ENCODE assay signal across 1 cellular context in the genomic region with DNA sequence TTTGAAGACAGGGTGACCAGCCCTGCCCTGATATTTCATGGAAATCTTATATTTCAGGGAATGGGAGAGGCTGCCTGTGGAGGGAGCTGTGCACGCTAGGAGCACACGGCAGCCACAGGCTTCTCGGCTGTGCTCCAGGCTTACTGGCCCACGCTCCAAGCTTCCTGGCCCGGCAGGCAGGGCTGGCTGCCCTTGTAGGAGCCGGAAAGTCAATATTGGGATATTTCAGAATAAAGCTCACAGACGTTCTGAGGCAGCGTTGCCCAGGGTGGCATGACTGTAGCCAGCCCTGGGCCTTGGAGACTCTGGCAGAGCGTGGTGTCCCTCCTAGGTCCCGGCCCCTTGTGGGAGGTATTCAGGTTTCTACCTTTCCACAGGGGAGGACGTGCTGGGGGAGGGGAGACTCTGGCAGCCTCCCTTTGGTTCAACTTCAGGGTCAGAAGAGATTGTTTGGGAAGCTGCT.
TF ChIP-seq lines count a peak whose summit lies in the region.

No MANE protein-coding gene starts in this region.

TF ChIP-seq in HepG2, 621 proteins besides CTCF, POLR2A, EP300 and RAD21 (continued from another document and continues in another):
- TF ChIP-seq, protein P1, sequence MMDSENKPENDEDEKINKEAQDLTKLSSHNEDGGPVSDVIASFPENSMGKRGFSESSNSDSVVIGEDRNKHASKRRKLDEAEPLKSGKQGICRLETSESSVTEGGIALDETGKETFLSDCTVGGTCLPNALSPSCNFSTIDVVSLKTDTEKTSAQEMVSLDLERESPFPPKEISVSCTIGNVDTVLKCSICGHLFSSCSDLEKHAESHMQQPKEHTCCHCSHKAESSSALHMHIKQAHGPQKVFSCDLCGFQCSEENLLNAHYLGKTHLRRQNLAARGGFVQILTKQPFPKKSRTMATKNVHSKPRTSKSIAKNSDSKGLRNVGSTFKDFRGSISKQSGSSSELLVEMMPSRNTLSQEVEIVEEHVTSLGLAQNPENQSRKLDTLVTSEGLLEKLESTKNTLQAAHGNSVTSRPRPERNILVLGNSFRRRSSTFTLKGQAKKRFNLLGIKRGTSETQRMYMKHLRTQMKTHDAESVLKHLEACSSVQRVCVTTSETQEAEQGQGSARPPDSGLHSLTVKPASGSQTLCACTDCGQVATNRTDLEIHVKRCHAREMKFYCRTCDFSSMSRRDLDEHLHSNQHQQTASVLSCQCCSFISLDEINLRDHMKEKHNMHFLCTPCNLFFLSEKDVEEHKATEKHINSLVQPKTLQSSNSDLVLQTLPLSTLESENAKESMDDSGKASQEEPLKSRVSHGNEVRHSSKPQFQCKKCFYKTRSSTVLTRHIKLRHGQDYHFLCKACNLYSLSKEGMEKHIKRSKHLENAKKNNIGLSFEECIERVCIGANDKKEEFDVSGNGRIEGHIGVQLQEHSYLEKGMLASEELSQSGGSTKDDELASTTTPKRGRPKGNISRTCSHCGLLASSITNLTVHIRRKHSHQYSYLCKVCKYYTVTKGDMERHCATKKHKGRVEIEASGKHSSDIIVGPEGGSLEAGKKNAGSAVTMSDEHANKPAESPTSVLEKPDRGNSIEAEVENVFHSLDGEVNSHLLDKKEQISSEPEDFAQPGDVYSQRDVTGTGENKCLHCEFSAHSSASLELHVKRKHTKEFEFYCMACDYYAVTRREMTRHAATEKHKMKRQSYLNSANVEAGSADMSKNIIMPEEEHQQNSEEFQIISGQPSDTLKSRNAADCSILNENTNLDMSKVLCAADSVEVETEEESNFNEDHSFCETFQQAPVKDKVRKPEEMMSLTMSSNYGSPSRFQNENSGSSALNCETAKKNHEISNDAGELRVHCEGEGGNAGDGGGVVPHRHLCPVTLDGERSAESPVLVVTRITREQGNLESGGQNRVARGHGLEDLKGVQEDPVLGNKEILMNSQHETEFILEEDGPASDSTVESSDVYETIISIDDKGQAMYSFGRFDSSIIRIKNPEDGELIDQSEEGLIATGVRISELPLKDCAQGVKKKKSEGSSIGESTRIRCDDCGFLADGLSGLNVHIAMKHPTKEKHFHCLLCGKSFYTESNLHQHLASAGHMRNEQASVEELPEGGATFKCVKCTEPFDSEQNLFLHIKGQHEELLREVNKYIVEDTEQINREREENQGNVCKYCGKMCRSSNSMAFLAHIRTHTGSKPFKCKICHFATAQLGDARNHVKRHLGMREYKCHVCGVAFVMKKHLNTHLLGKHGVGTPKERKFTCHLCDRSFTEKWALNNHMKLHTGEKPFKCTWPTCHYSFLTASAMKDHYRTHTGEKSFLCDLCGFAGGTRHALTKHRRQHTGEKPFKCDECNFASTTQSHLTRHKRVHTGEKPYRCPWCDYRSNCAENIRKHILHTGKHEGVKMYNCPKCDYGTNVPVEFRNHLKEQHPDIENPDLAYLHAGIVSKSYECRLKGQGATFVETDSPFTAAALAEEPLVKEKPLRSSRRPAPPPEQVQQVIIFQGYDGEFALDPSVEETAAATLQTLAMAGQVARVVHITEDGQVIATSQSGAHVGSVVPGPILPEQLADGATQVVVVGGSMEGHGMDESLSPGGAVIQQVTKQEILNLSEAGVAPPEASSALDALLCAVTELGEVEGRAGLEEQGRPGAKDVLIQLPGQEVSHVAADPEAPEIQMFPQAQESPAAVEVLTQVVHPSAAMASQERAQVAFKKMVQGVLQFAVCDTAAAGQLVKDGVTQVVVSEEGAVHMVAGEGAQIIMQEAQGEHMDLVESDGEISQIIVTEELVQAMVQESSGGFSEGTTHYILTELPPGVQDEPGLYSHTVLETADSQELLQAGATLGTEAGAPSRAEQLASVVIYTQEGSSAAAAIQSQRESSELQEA (CRISPR knock-in tag; IDR thresholded peaks at IDR 0.05; ENCODE audit: not compliant biosample characterization), result peak; percentile 31
- TF ChIP-seq SNAPC2 (CRISPR knock-in tag; IDR thresholded peaks at IDR 0.05) (no peak), TBP (CRISPR knock-in tag; IDR thresholded peaks at IDR 0.05) (no peak), JUNB (CRISPR knock-in tag; IDR thresholded peaks at IDR 0.05; ENCODE audit: borderline replicate concordance) (no peak), ZNF792 (CRISPR knock-in tag; IDR thresholded peaks at IDR 0.05) (no peak), SMAD1 (CRISPR knock-in tag; IDR thresholded peaks at IDR 0.05; ENCODE audit: borderline replicate concordance, low read depth) (no peak), NR2F1 (CRISPR knock-in tag; IDR thresholded peaks at IDR 0.05) (no peak), ZNF749 (CRISPR knock-in tag; IDR thresholded peaks at IDR 0.05; ENCODE audit: borderline replicate concordance) (no peak), ZNF235 (CRISPR knock-in tag; IDR thresholded peaks at IDR 0.05; ENCODE audit: borderline replicate concordance) (no peak), ATF7-NPFF (CRISPR knock-in tag; IDR thresholded peaks at IDR 0.05; ENCODE audit: low read depth) (no peak), PAF1 (CRISPR knock-in tag; IDR thresholded peaks at IDR 0.05) (no peak), NFYB (CRISPR knock-in tag; IDR thresholded peaks at IDR 0.05) (no peak), TCF7L2 (IDR thresholded peaks at IDR 0.05; ENCODE audit: low read depth, low read length) (no peak), BHLHE40 (IDR thresholded peaks at IDR 0.05; ENCODE audit: low read length) (no peak), GABPA (IDR thresholded peaks at IDR 0.05; ENCODE audit: low read depth, low read length) (no peak), GABPA (CRISPR knock-in tag; IDR thresholded peaks at IDR 0.05; ENCODE audit: low read depth) (no peak), ZC3H13 (CRISPR knock-in tag; IDR thresholded peaks at IDR 0.05) (no peak), RARG (CRISPR knock-in tag; IDR thresholded peaks at IDR 0.05; ENCODE audit: low read depth) (no peak), MYC (CRISPR knock-in tag; IDR thresholded peaks at IDR 0.05; ENCODE audit: borderline replicate concordance) (peak; percentile 46; the same call in 1 of the 2 replicates), CENPX (CRISPR knock-in tag; IDR thresholded peaks at IDR 0.05) (no peak), ZKSCAN8 (CRISPR knock-in tag; IDR thresholded peaks at IDR 0.05; ENCODE audit: borderline replicate concordance) (no peak), SP4 (CRISPR knock-in tag; IDR thresholded peaks at IDR 0.05) (no peak), ZNF143 (CRISPR knock-in tag; IDR thresholded peaks at IDR 0.05) (no peak), PHF8 (CRISPR knock-in tag; IDR thresholded peaks at IDR 0.05) (no peak), NFKBIZ (CRISPR knock-in tag; IDR thresholded peaks at IDR 0.05) (no peak), HES4 (CRISPR knock-in tag; IDR thresholded peaks at IDR 0.05; ENCODE audit: borderline replicate concordance) (no peak), ZNF430 (CRISPR knock-in tag; IDR thresholded peaks at IDR 0.05) (no peak), ZNF598 (CRISPR knock-in tag; IDR thresholded peaks at IDR 0.05; ENCODE audit: borderline replicate concordance) (peak; percentile 72; the same call in 1 of the 2 replicates), SCMH1 (CRISPR knock-in tag; IDR thresholded peaks at IDR 0.05; ENCODE audit: borderline replicate concordance) (no peak), MIER3 (CRISPR knock-in tag; IDR thresholded peaks at IDR 0.05; ENCODE audit: borderline replicate concordance) (no peak), ZSCAN22 (CRISPR knock-in tag; IDR thresholded peaks at IDR 0.05) (no peak), ETV6 (CRISPR knock-in tag; conservative IDR thresholded peaks at IDR 0.05) (no peak)
- TF ChIP-seq, protein P2, sequence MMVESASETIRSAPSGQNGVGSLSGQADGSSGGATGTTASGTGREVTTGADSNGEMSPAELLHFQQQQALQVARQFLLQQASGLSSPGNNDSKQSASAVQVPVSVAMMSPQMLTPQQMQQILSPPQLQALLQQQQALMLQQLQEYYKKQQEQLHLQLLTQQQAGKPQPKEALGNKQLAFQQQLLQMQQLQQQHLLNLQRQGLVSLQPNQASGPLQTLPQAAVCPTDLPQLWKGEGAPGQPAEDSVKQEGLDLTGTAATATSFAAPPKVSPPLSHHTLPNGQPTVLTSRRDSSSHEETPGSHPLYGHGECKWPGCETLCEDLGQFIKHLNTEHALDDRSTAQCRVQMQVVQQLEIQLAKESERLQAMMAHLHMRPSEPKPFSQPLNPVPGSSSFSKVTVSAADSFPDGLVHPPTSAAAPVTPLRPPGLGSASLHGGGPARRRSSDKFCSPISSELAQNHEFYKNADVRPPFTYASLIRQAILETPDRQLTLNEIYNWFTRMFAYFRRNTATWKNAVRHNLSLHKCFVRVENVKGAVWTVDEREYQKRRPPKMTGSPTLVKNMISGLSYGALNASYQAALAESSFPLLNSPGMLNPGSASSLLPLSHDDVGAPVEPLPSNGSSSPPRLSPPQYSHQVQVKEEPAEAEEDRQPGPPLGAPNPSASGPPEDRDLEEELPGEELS (CRISPR knock-in tag; IDR thresholded peaks at IDR 0.05), result no peak
- TF ChIP-seq, protein P3, sequence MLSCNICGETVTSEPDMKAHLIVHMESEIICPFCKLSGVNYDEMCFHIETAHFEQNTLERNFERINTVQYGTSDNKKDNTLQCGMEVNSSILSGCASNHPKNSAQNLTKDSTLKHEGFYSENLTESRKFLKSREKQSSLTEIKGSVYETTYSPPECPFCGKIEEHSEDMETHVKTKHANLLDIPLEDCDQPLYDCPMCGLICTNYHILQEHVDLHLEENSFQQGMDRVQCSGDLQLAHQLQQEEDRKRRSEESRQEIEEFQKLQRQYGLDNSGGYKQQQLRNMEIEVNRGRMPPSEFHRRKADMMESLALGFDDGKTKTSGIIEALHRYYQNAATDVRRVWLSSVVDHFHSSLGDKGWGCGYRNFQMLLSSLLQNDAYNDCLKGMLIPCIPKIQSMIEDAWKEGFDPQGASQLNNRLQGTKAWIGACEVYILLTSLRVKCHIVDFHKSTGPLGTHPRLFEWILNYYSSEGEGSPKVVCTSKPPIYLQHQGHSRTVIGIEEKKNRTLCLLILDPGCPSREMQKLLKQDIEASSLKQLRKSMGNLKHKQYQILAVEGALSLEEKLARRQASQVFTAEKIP (CRISPR knock-in tag; IDR thresholded peaks at IDR 0.05; ENCODE audit: borderline replicate concordance), result no peak
- TF ChIP-seq, protein P4, sequence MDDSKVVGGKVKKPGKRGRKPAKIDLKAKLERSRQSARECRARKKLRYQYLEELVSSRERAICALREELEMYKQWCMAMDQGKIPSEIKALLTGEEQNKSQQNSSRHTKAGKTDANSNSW (CRISPR knock-in tag; IDR thresholded peaks at IDR 0.05; ENCODE audit: borderline replicate concordance), result no peak
- TF ChIP-seq, protein P5, sequence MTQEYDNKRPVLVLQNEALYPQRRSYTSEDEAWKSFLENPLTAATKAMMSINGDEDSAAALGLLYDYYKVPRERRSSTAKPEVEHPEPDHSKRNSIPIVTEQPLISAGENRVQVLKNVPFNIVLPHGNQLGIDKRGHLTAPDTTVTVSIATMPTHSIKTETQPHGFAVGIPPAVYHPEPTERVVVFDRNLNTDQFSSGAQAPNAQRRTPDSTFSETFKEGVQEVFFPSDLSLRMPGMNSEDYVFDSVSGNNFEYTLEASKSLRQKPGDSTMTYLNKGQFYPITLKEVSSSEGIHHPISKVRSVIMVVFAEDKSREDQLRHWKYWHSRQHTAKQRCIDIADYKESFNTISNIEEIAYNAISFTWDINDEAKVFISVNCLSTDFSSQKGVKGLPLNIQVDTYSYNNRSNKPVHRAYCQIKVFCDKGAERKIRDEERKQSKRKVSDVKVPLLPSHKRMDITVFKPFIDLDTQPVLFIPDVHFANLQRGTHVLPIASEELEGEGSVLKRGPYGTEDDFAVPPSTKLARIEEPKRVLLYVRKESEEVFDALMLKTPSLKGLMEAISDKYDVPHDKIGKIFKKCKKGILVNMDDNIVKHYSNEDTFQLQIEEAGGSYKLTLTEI (CRISPR knock-in tag; conservative IDR thresholded peaks at IDR 0.05), result no peak
- TF ChIP-seq, protein P6, sequence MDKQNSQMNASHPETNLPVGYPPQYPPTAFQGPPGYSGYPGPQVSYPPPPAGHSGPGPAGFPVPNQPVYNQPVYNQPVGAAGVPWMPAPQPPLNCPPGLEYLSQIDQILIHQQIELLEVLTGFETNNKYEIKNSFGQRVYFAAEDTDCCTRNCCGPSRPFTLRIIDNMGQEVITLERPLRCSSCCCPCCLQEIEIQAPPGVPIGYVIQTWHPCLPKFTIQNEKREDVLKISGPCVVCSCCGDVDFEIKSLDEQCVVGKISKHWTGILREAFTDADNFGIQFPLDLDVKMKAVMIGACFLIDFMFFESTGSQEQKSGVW (CRISPR knock-in tag; IDR thresholded peaks at IDR 0.05; ENCODE audit: borderline replicate concordance), result no peak
- TF ChIP-seq, protein P7, sequence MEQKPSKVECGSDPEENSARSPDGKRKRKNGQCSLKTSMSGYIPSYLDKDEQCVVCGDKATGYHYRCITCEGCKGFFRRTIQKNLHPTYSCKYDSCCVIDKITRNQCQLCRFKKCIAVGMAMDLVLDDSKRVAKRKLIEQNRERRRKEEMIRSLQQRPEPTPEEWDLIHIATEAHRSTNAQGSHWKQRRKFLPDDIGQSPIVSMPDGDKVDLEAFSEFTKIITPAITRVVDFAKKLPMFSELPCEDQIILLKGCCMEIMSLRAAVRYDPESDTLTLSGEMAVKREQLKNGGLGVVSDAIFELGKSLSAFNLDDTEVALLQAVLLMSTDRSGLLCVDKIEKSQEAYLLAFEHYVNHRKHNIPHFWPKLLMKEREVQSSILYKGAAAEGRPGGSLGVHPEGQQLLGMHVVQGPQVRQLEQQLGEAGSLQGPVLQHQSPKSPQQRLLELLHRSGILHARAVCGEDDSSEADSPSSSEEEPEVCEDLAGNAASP (CRISPR knock-in tag; IDR thresholded peaks at IDR 0.05; ENCODE audit: borderline replicate concordance), result no peak
- TF ChIP-seq, protein P8, sequence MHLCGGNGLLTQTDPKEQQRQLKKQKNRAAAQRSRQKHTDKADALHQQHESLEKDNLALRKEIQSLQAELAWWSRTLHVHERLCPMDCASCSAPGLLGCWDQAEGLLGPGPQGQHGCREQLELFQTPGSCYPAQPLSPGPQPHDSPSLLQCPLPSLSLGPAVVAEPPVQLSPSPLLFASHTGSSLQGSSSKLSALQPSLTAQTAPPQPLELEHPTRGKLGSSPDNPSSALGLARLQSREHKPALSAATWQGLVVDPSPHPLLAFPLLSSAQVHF (CRISPR knock-in tag; IDR thresholded peaks at IDR 0.05), result no peak
- TF ChIP-seq, protein P9, sequence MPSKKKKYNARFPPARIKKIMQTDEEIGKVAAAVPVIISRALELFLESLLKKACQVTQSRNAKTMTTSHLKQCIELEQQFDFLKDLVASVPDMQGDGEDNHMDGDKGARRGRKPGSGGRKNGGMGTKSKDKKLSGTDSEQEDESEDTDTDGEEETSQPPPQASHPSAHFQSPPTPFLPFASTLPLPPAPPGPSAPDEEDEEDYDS (CRISPR knock-in tag; IDR thresholded peaks at IDR 0.05), result no peak
- TF ChIP-seq, protein P10, sequence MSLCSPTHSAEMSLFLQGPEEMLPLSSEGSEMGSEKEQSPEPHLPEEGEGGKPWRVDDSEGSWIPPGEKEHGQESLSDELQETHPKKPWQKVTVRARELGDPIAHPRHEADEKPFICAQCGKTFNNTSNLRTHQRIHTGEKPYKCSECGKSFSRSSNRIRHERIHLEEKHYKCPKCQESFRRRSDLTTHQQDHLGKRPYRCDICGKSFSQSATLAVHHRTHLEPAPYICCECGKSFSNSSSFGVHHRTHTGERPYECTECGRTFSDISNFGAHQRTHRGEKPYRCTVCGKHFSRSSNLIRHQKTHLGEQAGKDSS (CRISPR knock-in tag; IDR thresholded peaks at IDR 0.05; ENCODE audit: borderline replicate concordance, low read depth), result no peak
- TF ChIP-seq, protein P11, sequence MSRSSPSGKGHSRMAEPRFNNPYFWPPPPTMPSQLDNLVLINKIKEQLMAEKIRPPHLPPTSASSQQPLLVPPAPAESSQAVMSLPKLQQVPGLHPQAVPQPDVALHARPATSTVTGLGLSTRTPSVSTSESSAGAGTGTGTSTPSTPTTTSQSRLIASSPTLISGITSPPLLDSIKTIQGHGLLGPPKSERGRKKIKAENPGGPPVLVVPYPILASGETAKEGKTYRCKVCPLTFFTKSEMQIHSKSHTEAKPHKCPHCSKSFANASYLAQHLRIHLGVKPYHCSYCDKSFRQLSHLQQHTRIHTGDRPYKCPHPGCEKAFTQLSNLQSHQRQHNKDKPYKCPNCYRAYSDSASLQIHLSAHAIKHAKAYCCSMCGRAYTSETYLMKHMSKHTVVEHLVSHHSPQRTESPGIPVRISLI (CRISPR knock-in tag; IDR thresholded peaks at IDR 0.05; ENCODE audit: borderline replicate concordance), result no peak
